Comparison of ENCODE assay signal across 9 cellular contexts in the genomic region with DNA sequence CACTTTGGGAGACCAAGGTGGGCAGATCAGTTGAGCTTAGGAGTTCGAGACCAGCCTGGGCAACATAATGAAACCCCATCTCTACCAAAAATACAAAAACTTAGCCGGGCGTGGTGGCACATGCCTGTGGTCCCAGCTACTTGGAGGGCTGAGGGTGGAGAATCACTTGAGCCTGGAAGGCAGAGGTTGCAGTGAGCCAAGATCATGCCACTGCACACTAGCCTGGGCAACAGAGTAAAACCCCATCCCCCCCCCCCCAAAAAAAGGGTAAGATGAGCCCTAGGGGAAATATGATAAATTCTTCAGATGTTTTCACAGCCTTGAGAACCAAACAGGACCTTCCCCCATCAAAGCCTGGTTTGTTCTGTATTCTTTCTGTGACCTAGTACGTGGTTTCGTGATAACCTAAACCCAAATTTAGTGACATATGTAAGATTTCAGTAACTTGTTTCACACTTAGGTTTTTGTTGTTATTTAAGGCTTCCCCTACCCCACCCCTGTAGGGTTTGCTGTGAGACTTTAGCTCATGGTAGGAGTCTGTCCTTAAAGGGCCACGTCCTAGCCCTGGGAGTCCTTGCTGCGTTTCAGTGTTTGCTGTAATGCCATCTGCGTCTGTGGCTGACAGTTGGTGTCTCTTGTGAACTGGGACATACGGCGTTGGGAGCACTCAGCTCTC. TPM values are rescaled to one million over a fixed set of nuclear protein-coding genes. Genes with fewer than 3 reads are reported as not detected.
DNase-seq lines count a peak whose midpoint lies in the region; ATAC-seq, FAIRE-seq and TF ChIP-seq lines count a peak whose summit lies in the region.
"Had no signal": no experiment of that assay in that cellular context is flagged by ENCODE, and none has a peak within 500 bp of the region (broad histone marks: within the 10 kb centered on the region; RNA-seq: fewer than 3 reads in every experiment).

No MANE protein-coding gene starts in this region.

- peak overlapping the region; percentile 87 to 92 (median 90) for H3K4me3 Mint-ChIP-seq in CD4-positive, CD25-positive, alpha-beta regulatory T cell
- H3K4me3 Mint-ChIP-seq in activated CD4-positive, alpha-beta memory T cell treated with anti-CD3 and anti-CD28 coated beads, Interleukin-2, amount 10 ng/mL, durations not matched to agents 7 days and 5 days = peak overlapping the region; percentile 75
- no peak overlapping the region for H3K4me3 Mint-ChIP-seq in endothelial cell (ENCODE audit: unreplicated experiment)

- H3K27ac Mint-ChIP-seq in CD4-positive, CD25-positive, alpha-beta regulatory T cell = peak overlapping the region; percentile 94 to 98 (median 97)
- peak overlapping the region; percentile 99 for H3K27ac Mint-ChIP-seq in activated CD4-positive, alpha-beta memory T cell treated with anti-CD3 and anti-CD28 coated beads, Interleukin-2, amount 10 ng/mL, durations not matched to agents 7 days and 5 days
- H3K27ac Mint-ChIP-seq in endothelial cell (ENCODE audit: unreplicated experiment) = no peak overlapping the region

- 62 to 69% methylated on average over 10 of the region's 10 CpGs for WGBS in heart right ventricle, 2 donors

- H3K4me1 ChIP-seq in CD4-positive, CD25-positive, alpha-beta regulatory T cell (ENCODE audit: control insufficient read depth, insufficient read depth, low read length, poor library complexity, severe bottlenecking) = peaks cover 40% of the 10 kb centered on the region
- peaks cover 4 to 49% (median 15%) of the 10 kb centered on the region in 9 donors for H3K4me1 ChIP-seq in heart right ventricle

- peak; percentile 62 to 68 for ATAC-seq in CD4-positive, CD25-positive, alpha-beta regulatory T cell (ENCODE audit: low read depth in 2 of 2)
- ATAC-seq in HG03175 (IDR thresholded peaks at IDR 0.05; ENCODE audit: unreplicated experiment) = peak; percentile 68
- peak in 7 of 8 donors; percentile 9 to 50 (median 36) for ATAC-seq in heart right ventricle

- H3K36me3 ChIP-seq in CD4-positive, CD25-positive, alpha-beta regulatory T cell (ENCODE audit: control insufficient read depth, insufficient read depth, low read length) = peaks cover 3% of the 10 kb centered on the region
- H3K36me3 ChIP-seq in heart right ventricle = peaks cover 0 to 48% (median 0%) of the 10 kb centered on the region in 9 donors

- no peaks in the 10 kb centered on the region for H3K27me3 ChIP-seq in CD4-positive, CD25-positive, alpha-beta regulatory T cell (ENCODE audit: control insufficient read depth, insufficient read depth, low read length)
- H3K27me3 ChIP-seq in heart right ventricle = no peaks in the 10 kb centered on the region

- H3K27me3 Mint-ChIP-seq in CD4-positive, CD25-positive, alpha-beta regulatory T cell = no peaks in the 10 kb centered on the region
- H3K27me3 Mint-ChIP-seq in activated CD4-positive, alpha-beta memory T cell treated with anti-CD3 and anti-CD28 coated beads, Interleukin-2, amount 10 ng/mL, durations not matched to agents 7 days and 5 days = no peaks in the 10 kb centered on the region
- peaks cover 4% of the 10 kb centered on the region for H3K27me3 Mint-ChIP-seq in endothelial cell (ENCODE audit: unreplicated experiment)

- no peaks in the 10 kb centered on the region for H3K9me3 ChIP-seq in CD4-positive, CD25-positive, alpha-beta regulatory T cell (ENCODE audit: control insufficient read depth in 2 of 2, low read length in 2 of 2)
- H3K9me3 ChIP-seq in heart right ventricle = peaks cover 0 to 5% (median 0%) of the 10 kb centered on the region in 11 donors

- peaks cover 23% of the 10 kb centered on the region for H3K36me3 Mint-ChIP-seq in CD4-positive, CD25-positive, alpha-beta regulatory T cell
- peaks cover 32% of the 10 kb centered on the region for H3K36me3 Mint-ChIP-seq in activated CD4-positive, alpha-beta memory T cell treated with anti-CD3 and anti-CD28 coated beads, Interleukin-2, amount 10 ng/mL, durations not matched to agents 7 days and 5 days (ENCODE audit: low read depth)
- H3K36me3 Mint-ChIP-seq in endothelial cell (ENCODE audit: low read depth, unreplicated experiment) = peaks cover 3% of the 10 kb centered on the region

- CTCF ChIA-PET in activated CD4-positive, alpha-beta memory T cell treated with anti-CD3 and anti-CD28 coated beads, Interleukin-2, amount 10 ng/mL, durations not matched to agents 7 days and 5 days (lab: Charles Lee) = interaction anchor here (0.8 to 1.2 kb wide), 9 partner anchors 46 to 258 kb away, joined by 3 to 8 read pairs (median 4); a partner anchor contains a TSS

- peak overlapping the region; percentile 73 for H3K4me3 ChIP-seq in CD4-positive, CD25-positive, alpha-beta regulatory T cell (ENCODE audit: low read depth, low read length)
- peak overlapping the region in 4 of 10 donors; percentile 1 to 31 (median 5) for H3K4me3 ChIP-seq in heart right ventricle

- TF ChIP-seq CTCF in heart right ventricle (IDR thresholded peaks at IDR 0.05) (no peak), endothelial cell (IDR thresholded peaks at IDR 0.05; ENCODE audit: unreplicated experiment) (no peak)

- H3K9me3 Mint-ChIP-seq in CD4-positive, CD25-positive, alpha-beta regulatory T cell = peaks cover 0 to 1% (median 0%) of the 10 kb centered on the region in 7 donors
- H3K9me3 Mint-ChIP-seq in activated CD4-positive, alpha-beta memory T cell treated with anti-CD3 and anti-CD28 coated beads, Interleukin-2, amount 10 ng/mL, durations not matched to agents 7 days and 5 days = no peaks in the 10 kb centered on the region
- no peaks in the 10 kb centered on the region for H3K9me3 Mint-ChIP-seq in endothelial cell (ENCODE audit: unreplicated experiment)

- FAIRE-seq in GM19239 (lab: Jason Lieb, UNC) = peak; percentile 97
- FAIRE-seq: endothelial cell of umbilical vein had no signal

- H3K4me1 Mint-ChIP-seq in CD4-positive, CD25-positive, alpha-beta regulatory T cell = peaks cover 10 to 70% (median 26%) of the 10 kb centered on the region in 4 donors
- peaks cover 65% of the 10 kb centered on the region for H3K4me1 Mint-ChIP-seq in activated CD4-positive, alpha-beta memory T cell treated with anti-CD3 and anti-CD28 coated beads, Interleukin-2, amount 10 ng/mL, durations not matched to agents 7 days and 5 days
- H3K4me1 Mint-ChIP-seq in endothelial cell (ENCODE audit: unreplicated experiment) = no peaks in the 10 kb centered on the region

- POLR2A ChIA-PET in activated CD4-positive, alpha-beta memory T cell treated with anti-CD3 and anti-CD28 coated beads, Interleukin-2, amount 10 ng/mL, durations not matched to agents 7 days and 5 days (lab: Charles Lee) = interaction anchor here (0.5 to 3.2 kb wide), 19 partner anchors 9 to 622 kb away, joined by 3 to 50 read pairs (median 4); a partner anchor contains a TSS

- intact Hi-C loops in heart right ventricle (cut with DNase I) = loop anchor here in 1 of 10 donors (5.0 kb wide), 1 partner anchor 48 kb away; a partner anchor contains a TSS

- peak overlapping the region; percentile 96 for H3K27ac ChIP-seq in CD4-positive, CD25-positive, alpha-beta regulatory T cell (ENCODE audit: insufficient read depth, low read length, poor library complexity, severe bottlenecking)
- H3K27ac ChIP-seq in heart right ventricle = peak overlapping the region in 9 of 10 donors; percentile 46 to 92 (median 66)
- peak overlapping the region; percentile 84 for H3K27ac ChIP-seq in substantia nigra (ENCODE audit: low read depth, low read length, poor library complexity, severe bottlenecking)

- peak in 1 of 3 donors; percentile 87 for DNase-seq in CD4-positive, CD25-positive, alpha-beta regulatory T cell
- DNase-seq in GM19239 (ENCODE audit: insufficient read length, low spot score) (peak; percentile 56), heart right ventricle (no peak), substantia nigra (lab: John Stamatoyannopoulos, UW) (peak in 3 of 49 donors; percentile 58 to 64 (median 62)), endothelial cell (ENCODE audit: low spot score) (no peak), NCI-H1048 (lab: John Stamatoyannopoulos, UW) (no peak)
- peak; percentile 32 for DNase-seq in activated CD4-positive, alpha-beta memory T cell treated with anti-CD3 and anti-CD28 coated beads, Interleukin-2, amount 10 ng/mL, durations not matched to agents 7 days and 5 days

RNA-seq across cellular contexts. Expression of a gene that starts 49.6 kb away (rescaled TPM):
- 252 TPM for total RNA-seq in CD4-positive, CD25-positive, alpha-beta regulatory T cell
- polyA plus RNA-seq in CD4-positive, CD25-positive, alpha-beta regulatory T cell = 1 to 10 TPM; 3.4 to 6.7 (median 4.9) TPM
- 100 to 1,000 TPM; 190 to 203 TPM for total RNA-seq in activated CD4-positive, alpha-beta memory T cell treated with anti-CD3 and anti-CD28 coated beads, Interleukin-2, amount 10 ng/mL, durations not matched to agents 7 days and 5 days
- total RNA-seq in heart right ventricle = 10 to 100 TPM; 19.9 to 55.0 (median 27.5) TPM
- 10 to 100 TPM; 27.9 to 55.2 TPM for polyA plus RNA-seq in heart right ventricle
- total RNA-seq in endothelial cell (ENCODE audit: unreplicated experiment) = 62.4 TPM

RNA-seq across cellular contexts. Expression of a gene that starts 49.9 kb away (rescaled TPM):
- total RNA-seq in CD4-positive, CD25-positive, alpha-beta regulatory T cell = 26.9 TPM
- polyA plus RNA-seq in CD4-positive, CD25-positive, alpha-beta regulatory T cell = 10 to 100 TPM; 11.0 to 12.7 (median 11.1) TPM
- total RNA-seq in activated CD4-positive, alpha-beta memory T cell treated with anti-CD3 and anti-CD28 coated beads, Interleukin-2, amount 10 ng/mL, durations not matched to agents 7 days and 5 days = 10 to 100 TPM; 37.0 to 40.6 TPM
- total RNA-seq in heart right ventricle = 1 to 10 TPM; 2.0 to 9.1 (median 4.7) TPM
- polyA plus RNA-seq in heart right ventricle = 10 to 100 TPM in 1 of 2 donors, 1 to 10 TPM in 1; 4.4 to 10.2 TPM
- 6.9 TPM for total RNA-seq in endothelial cell (ENCODE audit: unreplicated experiment)

Comparison
In these comparisons a context has a peak if more than half of its experiments do, and no peak if none do; other contexts are left out.
1. DNase-seq: peak in GM19239 (single experiment) and activated CD4-positive, alpha-beta memory T cell treated with anti-CD3 and anti-CD28 coated beads, Interleukin-2, amount 10 ng/mL, durations not matched to agents 7 days and 5 days (single experiment); none in heart right ventricle (0 of 2), endothelial cell (single experiment) and NCI-H1048 (single experiment).
2. Peak in every context shown above with its lines, with median percentiles within 50 percentile points of each other: ATAC-seq and H3K27ac ChIP-seq.